In the genomic region with DNA sequence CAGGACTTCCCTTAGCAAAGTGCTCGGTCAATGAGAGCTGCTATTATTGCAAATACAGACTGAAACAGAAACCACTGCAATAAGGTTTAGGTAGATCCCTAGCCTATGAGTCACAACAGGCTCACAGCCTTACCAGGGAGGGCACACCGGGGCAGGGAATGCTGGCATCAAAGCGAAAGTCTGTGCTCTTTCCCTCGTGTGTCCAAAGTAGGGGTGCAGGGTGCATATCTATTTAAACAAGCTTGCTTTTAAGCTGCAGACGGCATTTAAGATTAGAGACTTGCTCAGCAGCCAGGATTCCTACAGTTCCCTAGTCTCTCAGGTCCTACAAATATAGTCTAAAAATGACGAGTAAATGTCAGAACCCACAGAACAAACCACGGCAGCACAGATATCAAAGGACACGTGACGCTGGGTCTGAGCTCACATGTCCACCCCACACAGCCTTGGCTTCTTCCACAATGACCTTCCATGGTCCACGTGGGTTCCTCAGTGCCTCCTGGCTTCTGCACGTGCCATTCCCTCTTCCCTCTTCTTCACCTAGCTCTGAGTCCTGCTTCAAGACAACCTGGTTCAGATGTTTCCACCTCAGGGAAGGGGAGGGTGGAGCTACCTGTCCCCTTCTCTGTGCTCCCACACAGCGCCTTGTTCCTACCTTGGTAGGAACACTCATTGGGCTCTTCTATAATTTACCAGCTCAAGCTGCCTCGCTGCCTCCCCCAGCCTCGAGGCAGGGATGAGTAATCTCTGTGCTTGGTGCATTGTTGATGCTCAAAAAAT, we compare ENCODE assay signal across 8 cellular contexts.
DNase-seq lines count a peak whose midpoint lies in the region; ATAC-seq lines count a peak whose summit lies in the region.

No MANE protein-coding gene starts in this region.

- DNase-seq in activated T-cell treated with anti-CD3 and anti-CD28 coated beads, Interleukin-2, amount 50 U/mL, for 24 hours = peak; percentile 44
- no peak for DNase-seq in activated T-cell treated with anti-CD3 and anti-CD28 coated beads for 4 hours
- DNase-seq in SW480 (ENCODE audit: low spot score) = peak; percentile 92
- peak; percentile 32 for DNase-seq in pulmonary artery endothelial cell (ENCODE audit: low read depth, low spot score)
- no peak for DNase-seq in NCI-H2081 treated with DMSO at 0.1 percent for 48 hours (lab: John Stamatoyannopoulos, UW)
- DNase-seq in cerebellum (ENCODE audit: low spot score) = no peak

- peaks cover 20% of the 10 kb centered on the region for H3K4me1 Mint-ChIP-seq in activated T-cell treated with anti-CD3 and anti-CD28 coated beads, Interleukin-2, amount 50 U/mL, for 24 hours (ENCODE audit: low read depth)

- peaks cover 5% of the 10 kb centered on the region in 2 donors for H3K4me1 ChIP-seq in esophagus (ENCODE audit: control insufficient read depth in 2 of 2, insufficient read depth in 2 of 2, low read length in 1 of 2)

- H3K27me3 ChIP-seq in esophagus (ENCODE audit: control insufficient read depth in 1 of 2, insufficient read depth in 2 of 2, low read length in 2 of 2) = no peaks in the 10 kb centered on the region

- H3K9me3 Mint-ChIP-seq in activated T-cell treated with anti-CD3 and anti-CD28 coated beads, Interleukin-2, amount 50 U/mL, for 24 hours = no peaks in the 10 kb centered on the region

- H3K4me3 ChIP-seq in esophagus (ENCODE audit: low read depth in 1 of 2, low read length in 2 of 2) = peak overlapping the region; percentile 7 to 21

- H3K9me3 ChIP-seq in esophagus (ENCODE audit: control insufficient read depth in 2 of 2, insufficient read depth in 1 of 2, low read depth in 1 of 2, low read length in 1 of 2) = no peaks in the 10 kb centered on the region

- no peaks in the 10 kb centered on the region for H3K27me3 Mint-ChIP-seq in activated T-cell treated with anti-CD3 and anti-CD28 coated beads, Interleukin-2, amount 50 U/mL, for 24 hours

- ATAC-seq in HG03039 (IDR thresholded peaks at IDR 0.05; ENCODE audit: unreplicated experiment) = peak; percentile 65

- peaks cover 24% of the 10 kb centered on the region for H3K36me3 Mint-ChIP-seq in activated T-cell treated with anti-CD3 and anti-CD28 coated beads, Interleukin-2, amount 50 U/mL, for 24 hours (ENCODE audit: low read depth)

- H3K27ac ChIP-seq in esophagus (ENCODE audit: low read depth in 2 of 2, low read length in 1 of 2) = peak overlapping the region; percentile 26 to 54

- 36 to 37% methylated on average over 14 of the region's 14 CpGs for WGBS in esophagus, 2 donors

- H3K4me3 Mint-ChIP-seq in activated T-cell treated with anti-CD3 and anti-CD28 coated beads, Interleukin-2, amount 50 U/mL, for 24 hours = peak overlapping the region; percentile 44

- peak overlapping the region; percentile 79 for H3K27ac Mint-ChIP-seq in activated T-cell treated with anti-CD3 and anti-CD28 coated beads, Interleukin-2, amount 50 U/mL, for 24 hours

- H3K36me3 ChIP-seq in esophagus (ENCODE audit: control insufficient read depth in 2 of 2, insufficient read depth in 2 of 2, low read length in 1 of 2) = no peaks in the 10 kb centered on the region

Comparison
In these comparisons a context has a peak if more than half of its experiments do, and no peak if none do; other contexts are left out.
1. DNase-seq: peak in activated T-cell treated with anti-CD3 and anti-CD28 coated beads, Interleukin-2, amount 50 U/mL, for 24 hours (single experiment), SW480 (single experiment) and pulmonary artery endothelial cell (single experiment); none in activated T-cell treated with anti-CD3 and anti-CD28 coated beads for 4 hours (single experiment), NCI-H2081 treated with DMSO at 0.1 percent for 48 hours (single experiment) and cerebellum (single experiment).